Comparison of ENCODE assay signal across 32 cellular contexts in the genomic region with DNA sequence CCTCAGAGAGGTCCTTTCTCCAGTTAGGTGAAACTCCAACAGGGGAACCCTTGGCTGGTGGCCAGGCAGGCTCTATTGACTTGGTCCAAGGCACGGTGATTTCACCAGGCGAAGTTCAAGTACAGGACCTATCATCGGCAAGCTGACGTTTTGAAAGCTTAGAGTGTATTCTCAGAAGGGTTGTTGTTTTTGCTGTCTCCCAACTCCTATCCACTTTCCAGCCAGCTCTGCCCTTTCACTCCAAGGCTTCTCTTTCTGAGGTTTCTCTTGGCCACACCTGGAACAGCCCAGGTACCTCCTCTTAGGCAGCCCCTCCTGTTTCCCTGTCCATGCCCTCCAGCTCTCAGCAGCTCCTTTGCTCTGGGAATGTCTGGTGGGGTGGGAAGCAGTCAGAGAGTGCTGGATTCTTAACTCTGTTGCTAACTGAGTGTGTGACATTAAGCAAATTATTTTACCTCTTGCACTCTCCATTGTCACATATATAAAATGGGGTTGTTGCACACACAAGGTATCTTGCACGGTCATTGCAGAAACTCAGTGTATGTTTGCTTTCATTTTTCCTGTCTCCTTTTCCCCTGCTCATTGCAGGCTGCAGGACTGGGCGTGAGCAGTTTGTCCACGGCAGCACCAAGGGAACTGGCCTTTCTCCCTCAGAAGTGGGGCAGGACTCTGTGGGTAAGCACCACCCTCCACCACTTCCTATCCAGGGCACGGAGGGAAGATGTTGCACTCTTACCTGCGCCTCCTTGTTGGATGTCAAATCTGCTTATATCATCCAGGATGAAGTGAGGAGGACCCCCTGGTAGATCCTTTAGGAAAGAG. TPM values are rescaled to one million over a fixed set of nuclear protein-coding genes. Genes with fewer than 3 reads are reported as not detected.
DNase-seq lines count a peak whose midpoint lies in the region; ATAC-seq and TF ChIP-seq lines count a peak whose summit lies in the region.
"Had no signal": no experiment of that assay in that cellular context is flagged by ENCODE, and none has a peak within 500 bp of the region (broad histone marks: within the 10 kb centered on the region; RNA-seq: fewer than 3 reads in every experiment).

No MANE protein-coding gene starts in this region.

- no peak overlapping the region for H3K4me2 ChIP-seq in neural progenitor cell
- H3K4me2 ChIP-seq: KMS-11 had no signal

- DNase-seq in right atrium auricular region (ENCODE audit: low spot score) (peak; percentile 54), cardiac septum (ENCODE audit: low spot score) (no peak), left colon (peak; percentile 50 to 74), neural progenitor cell (ENCODE audit: low spot score) (no peak), aorta (no peak), NOMO-1 treated with dmso at 0.1 percent for 144 hours (lab: John Stamatoyannopoulos, UW; ENCODE audit: unreplicated experiment) (no peak)
- DNase-seq in activated naive CD4-positive, alpha-beta T cell treated with anti-CD3 and anti-CD28 coated beads, Interleukin-2, amount 50 U/mL, for 72 hours (ENCODE audit: low spot score in 2 of 2) = no peak
- DNase-seq: activated CD4-positive, alpha-beta T cell treated with anti-CD3 and anti-CD28 coated beads for 48 hours; activated naive CD4-positive, alpha-beta T cell; activated T-cell treated with anti-CD3 and anti-CD28 coated beads, Interleukin-2, amount 50 U/mL, for 72 hours; CD8-positive, alpha-beta memory T cell; DMS153; effector CD8-positive, alpha-beta T cell; kidney glomerular epithelial cell; naive B cell; NCI-H1436; NCI-H2081 treated with DMSO at 0.1 percent for 48 hours; NCI-H446; nucleus accumbens; OCI-M1; stimulated activated naive CD8-positive, alpha-beta T cell treated with anti-CD3 and anti-CD28 coated beads, Interleukin-15, amount 100 ng/mL, for 72 hours; T-helper 17 cell; tibial artery had no signal

- H3K4me3 Mint-ChIP-seq in neural progenitor cell = no peak overlapping the region
- H3K4me3 Mint-ChIP-seq: activated T-cell treated with anti-CD3 and anti-CD28 coated beads, Interleukin-2, amount 50 U/mL, for 72 hours; memory B cell; naive B cell; stimulated activated naive CD8-positive, alpha-beta T cell treated with anti-CD3 and anti-CD28 coated beads, Interleukin-15, amount 100 ng/mL, for 72 hours; T-helper 17 cell had no signal

- H3K4me3 ChIP-seq in right atrium auricular region (no peak overlapping the region), neural progenitor cell (no peak overlapping the region), aorta (ENCODE audit: low read length in 2 of 2) (no peak overlapping the region)
- H3K4me3 ChIP-seq: body of pancreas, HAP-1, tibial artery had no signal

- H2AFZ ChIP-seq in neural progenitor cell (replicated peaks) = no peak overlapping the region

- H3F3A ChIP-seq in neural progenitor cell (ENCODE audit: low read depth) = no peaks in the 10 kb centered on the region

- no peaks in the 10 kb centered on the region for H3K36me3 ChIP-seq in right atrium auricular region
- H3K36me3 ChIP-seq in neural progenitor cell = no peaks in the 10 kb centered on the region
- no peaks in the 10 kb centered on the region for H3K36me3 ChIP-seq in aorta (ENCODE audit: control insufficient read depth in 1 of 2, insufficient read depth in 2 of 2, low read length in 1 of 2)
- H3K36me3 ChIP-seq: HAP-1, tibial artery had no signal

- no peaks in the 10 kb centered on the region for H3K36me3 Mint-ChIP-seq in neural progenitor cell
- H3K36me3 Mint-ChIP-seq in activated naive CD4-positive, alpha-beta T cell treated with anti-CD3 and anti-CD28 coated beads, Interleukin-2, amount 50 U/mL, for 72 hours = no peaks in the 10 kb centered on the region
- H3K36me3 Mint-ChIP-seq: CD8-positive, alpha-beta memory T cell; memory B cell; naive B cell had no signal

- H3K4me1 ChIP-seq in right atrium auricular region = no peaks in the 10 kb centered on the region
- H3K4me1 ChIP-seq in neural progenitor cell = no peaks in the 10 kb centered on the region
- H3K4me1 ChIP-seq in aorta (ENCODE audit: control insufficient read depth in 1 of 2, insufficient read depth in 2 of 2, low read length in 2 of 2) = no peaks in the 10 kb centered on the region
- H3K4me1 ChIP-seq: body of pancreas, HAP-1, tibial artery had no signal

- H3K27me3 Mint-ChIP-seq in neural progenitor cell (ENCODE audit: insufficient read depth, low read depth) = peaks cover 2% of the 10 kb centered on the region
- H3K27me3 Mint-ChIP-seq: naive B cell had no signal

- H3K27ac ChIP-seq in right atrium auricular region (no peak overlapping the region), neural progenitor cell (no peak overlapping the region), aorta (ENCODE audit: low read depth in 1 of 2, low read length in 2 of 2) (no peak overlapping the region)
- H3K27ac ChIP-seq: body of pancreas, KMS-11, tibial artery had no signal

- no peaks in the 10 kb centered on the region for H3K79me2 ChIP-seq in neural progenitor cell (ENCODE audit: low read depth)

- H3K9me3 Mint-ChIP-seq in neural progenitor cell = no peaks in the 10 kb centered on the region
- H3K9me3 Mint-ChIP-seq in activated naive CD4-positive, alpha-beta T cell treated with anti-CD3 and anti-CD28 coated beads, Interleukin-2, amount 50 U/mL, for 72 hours = no peaks in the 10 kb centered on the region
- H3K9me3 Mint-ChIP-seq: activated T-cell treated with anti-CD3 and anti-CD28 coated beads, Interleukin-2, amount 50 U/mL, for 72 hours; CD8-positive, alpha-beta memory T cell; memory B cell; naive B cell; stimulated activated naive CD8-positive, alpha-beta T cell treated with anti-CD3 and anti-CD28 coated beads, Interleukin-15, amount 100 ng/mL, for 72 hours had no signal

- ATAC-seq in left colon (peak; percentile 78), aorta (ENCODE audit: low FRiP score) (peak; percentile 19), HG02571 (IDR thresholded peaks at IDR 0.05; ENCODE audit: unreplicated experiment) (no peak)
- no peak for ATAC-seq in activated naive CD4-positive, alpha-beta T cell treated with anti-CD3 and anti-CD28 coated beads, Interleukin-2, amount 50 U/mL, for 72 hours
- ATAC-seq: activated T-cell treated with anti-CD3 and anti-CD28 coated beads, Interleukin-2, amount 50 U/mL, for 72 hours; body of pancreas; SK-N-SH treated with all-trans-retinoic acid at 6 μM for 48 hours; stimulated activated naive CD8-positive, alpha-beta T cell treated with anti-CD3 and anti-CD28 coated beads, Interleukin-15, amount 100 ng/mL, for 72 hours; T-helper 17 cell had no signal

- H3K9ac ChIP-seq in neural progenitor cell = no peak overlapping the region
- H3K9ac ChIP-seq: KMS-11 had no signal

- H3K27ac Mint-ChIP-seq in neural progenitor cell = peak overlapping the region; percentile 11
- H3K27ac Mint-ChIP-seq in activated naive CD4-positive, alpha-beta T cell treated with anti-CD3 and anti-CD28 coated beads, Interleukin-2, amount 50 U/mL, for 72 hours = peak overlapping the region in 1 of 2 donors; percentile 13
- H3K27ac Mint-ChIP-seq: activated T-cell treated with anti-CD3 and anti-CD28 coated beads, Interleukin-2, amount 50 U/mL, for 72 hours; CD8-positive, alpha-beta memory T cell; memory B cell; T-helper 17 cell had no signal

- no peak for TF ChIP-seq CTCF in right atrium auricular region (IDR thresholded peaks at IDR 0.05)
- TF ChIP-seq CTCF in neural progenitor cell (IDR thresholded peaks at IDR 0.05) = no peak

- WGBS in aorta, 2 donors = 48 to 52% methylated on average over 9 of the region's 9 CpGs

- H4K20me1 ChIP-seq in neural progenitor cell (ENCODE audit: low read depth) = no peaks in the 10 kb centered on the region

- intact Hi-C loops in cardiac septum (cut with DNase I) (no loop called here), left colon (cut with DNase I, micrococcal nuclease) (no loop called here), aorta (cut with DNase I) (no loop called here)

- H3K9me3 ChIP-seq in right atrium auricular region (no peaks in the 10 kb centered on the region), neural progenitor cell (ENCODE audit: low read depth) (no peaks in the 10 kb centered on the region), aorta (ENCODE audit: control insufficient read depth, low read length) (no peaks in the 10 kb centered on the region)
- H3K9me3 ChIP-seq: body of pancreas, HAP-1, tibial artery had no signal

- H3K4me1 Mint-ChIP-seq in neural progenitor cell = peaks cover 3% of the 10 kb centered on the region
- H3K4me1 Mint-ChIP-seq: T-helper 17 cell had no signal

- H3K27me3 ChIP-seq in right atrium auricular region = no peaks in the 10 kb centered on the region
- H3K27me3 ChIP-seq in neural progenitor cell = no peaks in the 10 kb centered on the region
- peaks cover 0 to 2% of the 10 kb centered on the region in 2 donors for H3K27me3 ChIP-seq in aorta (ENCODE audit: control insufficient read depth in 1 of 2, insufficient read depth in 2 of 2, low read length in 1 of 2)
- H3K27me3 ChIP-seq: body of pancreas had no signal

RNA-seq across cellular contexts. Expression of a gene that starts 30.2 kb away (rescaled TPM):
- total RNA-seq in right atrium auricular region = not detected
- not detected for total RNA-seq in cardiac septum
- total RNA-seq in left colon = 10 to 100 TPM; 49.7 to 58.5 TPM
- 0.25 TPM in 1 of 2 replicates, not detected in the other for total RNA-seq in neural progenitor cell (ENCODE audit: low replicate concordance)
- not detected for total RNA-seq in aorta
- 1 to 10 TPM in 1 of 2 donors, not detected in 1; 3.3 TPM for polyA plus RNA-seq in aorta
- total RNA-seq in activated naive CD4-positive, alpha-beta T cell treated with anti-CD3 and anti-CD28 coated beads, Interleukin-2, amount 50 U/mL, for 72 hours = not detected
- total RNA-seq: A673; activated T-cell treated with anti-CD3 and anti-CD28 coated beads, Interleukin-2, amount 50 U/mL, for 72 hours; CD8-positive, alpha-beta memory T cell; fibroblast of villous mesenchyme; skeletal muscle tissue; T-helper 17 cell had no signal
- polyA plus RNA-seq: CD8-positive, alpha-beta memory T cell had no signal

Comparison
In these comparisons a context has a peak if more than half of its experiments do, and no peak if none do; other contexts are left out.
1. DNase-seq: peak in right atrium auricular region (single experiment) and left colon (2 of 2); none in cardiac septum (single experiment), neural progenitor cell (single experiment), aorta (0 of 2), NOMO-1 treated with dmso at 0.1 percent for 144 hours (single experiment) and activated naive CD4-positive, alpha-beta T cell treated with anti-CD3 and anti-CD28 coated beads, Interleukin-2, amount 50 U/mL, for 72 hours (0 of 2).
2. ATAC-seq: peak in left colon (single experiment) and aorta (single experiment); none in HG02571 (single experiment) and activated naive CD4-positive, alpha-beta T cell treated with anti-CD3 and anti-CD28 coated beads, Interleukin-2, amount 50 U/mL, for 72 hours (0 of 2).
3. RNA of a gene that starts 30.2 kb away (total RNA-seq): 49.7 to 58.5 TPM in left colon; not detected in aorta, not detected in right atrium auricular region, not detected in cardiac septum (single experiment), 0.25 TPM in neural progenitor cell and not detected in activated naive CD4-positive, alpha-beta T cell treated with anti-CD3 and anti-CD28 coated beads, Interleukin-2, amount 50 U/mL, for 72 hours; every median in the first group is over 10 times any median in the second.